ENCODE assay signal across 14 cellular contexts in genomic region chr2:6637329-6637728, GRCh38.
DNase-seq lines count a peak whose midpoint lies in the region; ATAC-seq and TF ChIP-seq lines count a peak whose summit lies in the region.
"Had no signal": no experiment of that assay in that cellular context is flagged by ENCODE, and none has a peak within 500 bp of the region (broad histone marks: within the 10 kb centered on the region; RNA-seq: fewer than 3 reads in every experiment).

No MANE protein-coding gene starts in this region.

- ATAC-seq in SK-N-SH treated with all-trans-retinoic acid at 6 μM for 48 hours = no peak
- ATAC-seq in GM18505 (IDR thresholded peaks at IDR 0.05; ENCODE audit: unreplicated experiment) = no peak
- no peak for ATAC-seq in GM21717 (IDR thresholded peaks at IDR 0.05; ENCODE audit: unreplicated experiment)
- ATAC-seq in GM19455 (IDR thresholded peaks at IDR 0.05; ENCODE audit: unreplicated experiment) = no peak
- ATAC-seq: CD8-positive, alpha-beta T cell; GM23338 had no signal

- DNase-seq in NCI-H1694 (lab: John Stamatoyannopoulos, UW) (peak; percentile 35), NCI-H2171 treated with DMSO at 0.1 percent for 48 hours (lab: John Stamatoyannopoulos, UW) (peak; percentile 96), OCI-M2 (lab: John Stamatoyannopoulos, UW; ENCODE audit: unreplicated experiment) (no peak)
- DNase-seq: CD8-positive, alpha-beta T cell; COR-L47; DMS153; DMS79 treated with DMSO at 0.1 percent for 48 hours; EL; H9 had no signal

- no peak for TF ChIP-seq POLR2A in GM18505 (IDR thresholded peaks at IDR 0.05; ENCODE audit: borderline replicate concordance, extremely low read depth, insufficient read depth, insufficient read length)

TF ChIP-seq in SK-N-SH treated with all-trans-retinoic acid at 6 μM for 48 hours, 23 proteins besides CTCF, POLR2A, EP300 and RAD21:
- TF ChIP-seq GLIS3 (CRISPR knock-in tag; IDR thresholded peaks at IDR 0.05) (no peak), TCF4 (CRISPR knock-in tag; IDR thresholded peaks at IDR 0.05; ENCODE audit: borderline replicate concordance) (peak; percentile 60; the same call in 1 of the 2 replicates)
